ENCODE assay signal across 8 cellular contexts in genomic region chr17:35082073-35082657, GRCh38. TPM values are rescaled to one million over a fixed set of nuclear protein-coding genes. Genes with fewer than 3 reads are reported as not detected.
DNase-seq lines count a peak whose midpoint lies in the region; ATAC-seq, FAIRE-seq and TF ChIP-seq lines count a peak whose summit lies in the region.

No MANE protein-coding gene starts in this region.

- POLR2A ChIA-PET in PC-3 (lab: Charles Lee; ENCODE audit: unreplicated experiment), result no interaction called here
- POLR2A ChIA-PET in H1 (lab: Charles Lee; ENCODE audit: partially characterized antibody), result interaction anchor here (1.0 to 1.8 kb wide), 4 partner anchors 14 to 71 kb away, joined by 3 to 9 read pairs (median 5); partner anchors contain the start of gene RAD51D

- no peak overlapping the region for H2BK15ac ChIP-seq in H1 (ENCODE audit: low read length)

- no peaks in the 10 kb centered on the region for H3K23me2 ChIP-seq in H1 (ENCODE audit: low read depth, low read length)

- H4K20me1 ChIP-seq in PC-3 (ENCODE audit: low read length), result no peaks in the 10 kb centered on the region
- no peaks in the 10 kb centered on the region for H4K20me1 ChIP-seq in H1 (replicated peaks in 1 of 2; ENCODE audit: control insufficient read depth in 1 of 2, insufficient read depth in 2 of 2, low read length in 2 of 2)

- H3K27me3 ChIP-seq in PC-3 (ENCODE audit: low read length) (no peaks in the 10 kb centered on the region), H1 (replicated peaks in 1 of 4; ENCODE audit: control insufficient read depth in 3 of 4, extremely low read depth in 1 of 4, insufficient read depth in 3 of 4, low read length in 3 of 4) (no peaks in the 10 kb centered on the region), transverse colon (no peaks in the 10 kb centered on the region), left ventricle myocardium inferior (ENCODE audit: low read depth) (no peaks in the 10 kb centered on the region)

- H3K79me2 ChIP-seq in PC-3 (ENCODE audit: low read length) (peaks cover 85% of the 10 kb centered on the region), H1 (ENCODE audit: control insufficient read depth in 1 of 2, insufficient read depth in 2 of 2, low read length in 2 of 2) (peaks cover 0 to 8% of the 10 kb centered on the region in 2 experiments; a peak in 2 of 4 replicates)

- no peak overlapping the region for H2BK12ac ChIP-seq in H1 (ENCODE audit: low read depth, low read length)

- in situ Hi-C loops in transverse colon (cut with MboI; ENCODE audit: low pct_ligation_motif_present in 1 of 4, low pct_unique_long_range_greater_than_20kb in 1 of 4, low sequenced_read_pairs in 3 of 4), result loop anchor here in 1 of 4 donors (25.0 kb wide), 1 partner anchor 95 kb away; the partner anchor contains the start of gene LIG3

- peaks cover 21% of the 10 kb centered on the region for H3F3A ChIP-seq in PC-3 (ENCODE audit: low read length, unreplicated experiment)

- H3K9me3 ChIP-seq in PC-3 (ENCODE audit: low read length) (no peaks in the 10 kb centered on the region), H1 (ENCODE audit: insufficient read depth in 2 of 2, low read depth in 1 of 2, low read length in 1 of 2) (no peaks in the 10 kb centered on the region), transverse colon (no peaks in the 10 kb centered on the region), left ventricle myocardium inferior (replicated peaks) (no peaks in the 10 kb centered on the region)

- TF ChIP-seq EP300 in H1 (IDR thresholded peaks at IDR 0.05; ENCODE audit: borderline replicate concordance in 1 of 2, low read depth in 2 of 2, low read length in 2 of 2) (no peak), transverse colon (IDR thresholded peaks at IDR 0.05; ENCODE audit: low read depth) (no peak)

- no peak overlapping the region for H3K18ac ChIP-seq in H1 (ENCODE audit: extremely low read depth, low read length)

- peak overlapping the region; percentile 88 for H3K9ac ChIP-seq in PC-3 (ENCODE audit: low read length)
- no peak overlapping the region for H3K9ac ChIP-seq in H1 (replicated peaks in 1 of 4; ENCODE audit: extremely low read depth in 1 of 4, low read depth in 3 of 4, low read length in 3 of 4)

- no peak for FAIRE-seq in H1 (lab: Jason Lieb, UNC)

- H3K4me1 ChIP-seq in PC-3 (ENCODE audit: insufficient read depth, low read length) (peaks cover 89% of the 10 kb centered on the region), H1 (replicated peaks in 1 of 4; ENCODE audit: control insufficient read depth in 3 of 4, insufficient read depth in 4 of 4, low read length in 3 of 4) (peaks cover 3 to 14% (median 8%) of the 10 kb centered on the region in 4 experiments; a peak in 6 of 7 replicates), transverse colon (peaks cover 21 to 91% (median 59%) of the 10 kb centered on the region in 4 donors), left ventricle myocardium inferior (peaks cover 12% of the 10 kb centered on the region)

- H3K4ac ChIP-seq in H1 (replicated peaks; ENCODE audit: insufficient read length, low read depth, low read length), result no peak overlapping the region

- no peak for TF ChIP-seq RAD21 in H1 (IDR thresholded peaks at IDR 0.05 in 1 of 2, conservative IDR thresholded peaks at IDR 0.05 in 1 of 2; ENCODE audit: low read depth in 2 of 2, low read length in 2 of 2)

- peak; percentile 17 for TF ChIP-seq POLR2A in GM19099 (IDR thresholded peaks at IDR 0.05; ENCODE audit: extremely low read depth, insufficient read length, low read depth)
- no peak for TF ChIP-seq POLR2A in H1 (IDR thresholded peaks at IDR 0.05; ENCODE audit: control extremely low read depth in 1 of 2, low read depth in 2 of 2, low read length in 2 of 2)
- no peak for TF ChIP-seq POLR2A in transverse colon (IDR thresholded peaks at IDR 0.05)

- peak overlapping the region; percentile 25; the same call in 1 of the 2 replicates for H2AK5ac ChIP-seq in H1 (ENCODE audit: low read depth, low read length)

- CTCF ChIA-PET in PC-3 (lab: Charles Lee), result interaction anchor here (1.0 to 1.4 kb wide), 2 partner anchors 19 to 79 kb away, joined by 3 to 4 read pairs; partner anchors contain the start of gene RFFL
- CTCF ChIA-PET in H1 (lab: Charles Lee; ENCODE audit: partially characterized antibody), result interaction anchor here (0.7 kb wide), 1 partner anchor 287 kb away, joined by 3 read pairs; no protein-coding TSS in a partner anchor

- ATAC-seq in PC-3 (peak; percentile 19), GM18498 (IDR thresholded peaks at IDR 0.05; ENCODE audit: unreplicated experiment) (no peak), HG02970 (IDR thresholded peaks at IDR 0.05; ENCODE audit: low FRiP score, unreplicated experiment) (no peak)

- H2AFZ ChIP-seq in PC-3 (ENCODE audit: low read length) (no peak overlapping the region), H1 (ENCODE audit: low read length) (no peak overlapping the region)

- H3K4me2 ChIP-seq in PC-3 (ENCODE audit: low read length), result peak overlapping the region; percentile 83
- H3K4me2 ChIP-seq in H1 (ENCODE audit: insufficient read depth in 1 of 2, low read depth in 2 of 2, low read length in 2 of 2), result 0 out of 4 replicates have a peak overlapping the region, but pooled peaks of 1 of the 2 experiments have one; percentile 6

- no peak overlapping the region for H3K14ac ChIP-seq in H1 (ENCODE audit: insufficient read length)

- no peak overlapping the region for H3K23ac ChIP-seq in H1 (ENCODE audit: insufficient read length)

- no peaks in the 10 kb centered on the region for H3K9me2 ChIP-seq in PC-3 (replicated peaks; ENCODE audit: low read length)

- TF ChIP-seq CTCF in PC-3 (conservative IDR thresholded peaks at IDR 0.05; ENCODE audit: low read depth, low read length) (no peak), H1 (IDR thresholded peaks at IDR 0.05; ENCODE audit: control extremely low read depth in 1 of 3, insufficient read depth in 1 of 3, low read depth in 1 of 3, low read length in 3 of 3) (no peak), transverse colon (IDR thresholded peaks at IDR 0.05) (no peak), left ventricle myocardium inferior (IDR thresholded peaks at IDR 0.05; ENCODE audit: borderline replicate concordance) (no peak)

- H3K4me3 ChIP-seq in PC-3 (ENCODE audit: low read length) (peak overlapping the region; percentile 51), H1 (ENCODE audit: extremely low read depth in 1 of 4, insufficient read depth in 2 of 4, low read depth in 3 of 4, low read length in 4 of 4) (no peak overlapping the region), transverse colon (no peak overlapping the region), left ventricle myocardium inferior (no peak overlapping the region)

- H3K79me1 ChIP-seq in H1 (ENCODE audit: low read depth, low read length), result no peaks in the 10 kb centered on the region; the same call in 1 of the 2 replicates

- H3K27ac ChIP-seq in PC-3 (ENCODE audit: low read length), result peak overlapping the region; percentile 99
- H3K27ac ChIP-seq in H1 (ENCODE audit: low read depth, low read length), result no peak overlapping the region
- peak overlapping the region in 3 of 4 donors; percentile 2 to 16 (median 11) for H3K27ac ChIP-seq in transverse colon
- H3K27ac ChIP-seq in left ventricle myocardium inferior (replicated peaks), result no peak overlapping the region

- peak; percentile 93 for DNase-seq in A172 (ENCODE audit: low spot score)
- DNase-seq in PC-3, result peak; percentile 89
- no peak for DNase-seq in H1 (ENCODE audit: low read depth in 1 of 2, low spot score in 2 of 2)
- no peak for DNase-seq in transverse colon
- DNase-seq in left ventricle myocardium inferior, result no peak

- no TSS peak for BruUV-seq in PC-3 (replicated peaks; lab: Mats Ljungman, UMichigan)

- H2BK5ac ChIP-seq in H1 (ENCODE audit: low read depth, low read length), result no peak overlapping the region

- no peak overlapping the region for H3K56ac ChIP-seq in H1 (replicated peaks; ENCODE audit: insufficient read length, low read depth, low read length)

- H4K91ac ChIP-seq in H1 (replicated peaks; ENCODE audit: insufficient read length, low read length), result no peak overlapping the region

- H4K8ac ChIP-seq in H1 (ENCODE audit: extremely low read depth, insufficient read depth, low read length), result no peak overlapping the region

- H4K5ac ChIP-seq in H1 (ENCODE audit: insufficient read length, low read depth, low read length), result no peak overlapping the region

- H3K36me3 ChIP-seq in PC-3 (ENCODE audit: low read depth, low read length) (peaks cover 5% of the 10 kb centered on the region; the same call in 1 of the 2 replicates), H1 (ENCODE audit: control insufficient read depth in 2 of 4, insufficient read depth in 4 of 4, low read length in 3 of 4) (no peaks in the 10 kb centered on the region), transverse colon (no peaks in the 10 kb centered on the region), left ventricle myocardium inferior (no peaks in the 10 kb centered on the region)

- WGBS in H1 (ENCODE audit: extremely low coverage in 1 of 2, insufficient coverage in 1 of 2, insufficient read length in 1 of 2, insufficient replicate concordance in 2 of 2, low coverage in 1 of 2, low lambda C conversion rate in 2 of 2, missing lambda C conversion rate in 1 of 2), 2 experiments, result 71% methylated on average over 3 of the region's 3 CpGs; no CpG with 5 or more reads in 1 of the 2 experiments
- WGBS in transverse colon (ENCODE audit: low coverage in 1 of 2), 2 donors, result 21 to 43% methylated on average over 3 of the region's 3 CpGs

- intact Hi-C loops in PC-3 (cut with micrococcal nuclease) (no loop called here), transverse colon (cut with DNase I; ENCODE audit: low total_unique reads) (no loop called here), left ventricle myocardium inferior (cut with micrococcal nuclease) (no loop called here)

- H2BK120ac ChIP-seq in H1 (replicated peaks; ENCODE audit: low read depth, low read length), result no peak overlapping the region

- no peak overlapping the region for H2BK20ac ChIP-seq in H1 (ENCODE audit: low read length)

RNA-seq across cellular contexts. Expression of gene RFFL, which starts 18.7 kb away (rescaled TPM):
- 12.5 and 12.8 TPM in 2 replicates for total RNA-seq in A172 (2014; rRNA removed; shearing (Covaris generic))
- 37.7 and 46.4 TPM in 2 replicates for total RNA-seq in PC-3 (2014; rRNA removed)
- 20.0 and 24.5 TPM in 2 replicates for total RNA-seq in H1 (2021; fragmentation: NEBNext Ultra II Directional; extraction: Animal tissue kit (Norgen Biotek cat#: 25700))
- polyA plus RNA-seq in H1 (2011; rRNA removed), result 14.0 and 14.2 TPM in 2 replicates
- 15.8 TPM for polyA plus RNA-seq in H1 (2011; cell fraction: cytosol; rRNA removed)
- 12.2 TPM for polyA plus RNA-seq in H1 (2011; cell fraction: nucleus; rRNA removed)
- polyA plus RNA-seq in H1 (2012, experiment 1 of 2), result 11.0 to 22.6 TPM (median 16.2 TPM) in 4 replicates
- 5.9 TPM for polyA plus RNA-seq in H1 (2012, experiment 2 of 2)
- 9.1 TPM for polyA plus RNA-seq in H1 (2013, experiment 1 of 2)
- 10.2 TPM for polyA plus RNA-seq in H1 (2013, experiment 2 of 2)
- polyA minus RNA-seq in H1 (2011; rRNA and poly(A)+ RNA removed), result 55.6 and 57.5 TPM in 2 replicates
- 25.6 TPM for polyA minus RNA-seq in H1 (2011; cell fraction: cytosol; rRNA and poly(A)+ RNA removed)
- polyA minus RNA-seq in H1 (2011; cell fraction: nucleus; rRNA and poly(A)+ RNA removed), result 11.8 TPM
- 10 to 100 TPM; 40.6 to 75.8 (median 50.7) TPM for total RNA-seq in transverse colon
- total RNA-seq in left ventricle myocardium inferior, result 10.1 TPM

RNA-seq across cellular contexts. Expression of gene RAD51D, which starts 37.5 kb away (rescaled TPM):
- total RNA-seq in A172 (2014; rRNA removed; shearing (Covaris generic)), result 11.0 and 11.3 TPM in 2 replicates
- 10.7 and 16.5 TPM in 2 replicates for total RNA-seq in PC-3 (2014; rRNA removed)
- total RNA-seq in H1 (2021; fragmentation: NEBNext Ultra II Directional; extraction: Animal tissue kit (Norgen Biotek cat#: 25700)), result 12.9 and 13.7 TPM in 2 replicates
- 9.2 and 10.2 TPM in 2 replicates for polyA plus RNA-seq in H1 (2011; rRNA removed)
- polyA plus RNA-seq in H1 (2011; cell fraction: cytosol; rRNA removed), result 10.3 TPM
- 15.0 TPM for polyA plus RNA-seq in H1 (2011; cell fraction: nucleus; rRNA removed)
- polyA plus RNA-seq in H1 (2012, experiment 1 of 2), result 9.7 to 13.1 TPM (median 11.8 TPM) in 4 replicates
- 8.7 TPM for polyA plus RNA-seq in H1 (2012, experiment 2 of 2)
- polyA plus RNA-seq in H1 (2013, experiment 1 of 2), result 6.7 TPM
- polyA plus RNA-seq in H1 (2013, experiment 2 of 2), result 6.4 TPM
- 15.8 and 17.3 TPM in 2 replicates for polyA minus RNA-seq in H1 (2011; rRNA and poly(A)+ RNA removed)
- polyA minus RNA-seq in H1 (2011; cell fraction: cytosol; rRNA and poly(A)+ RNA removed), result 6.9 TPM
- 18.8 TPM for polyA minus RNA-seq in H1 (2011; cell fraction: nucleus; rRNA and poly(A)+ RNA removed)
- 10 to 100 TPM in 1 of 4 donors, 1 to 10 TPM in 3; 5.6 to 60.3 (median 7.8) TPM for total RNA-seq in transverse colon
- total RNA-seq in left ventricle myocardium inferior, result 4.6 TPM

RNA-seq across cellular contexts. Expression of gene FNDC8, which starts 39.2 kb away (rescaled TPM):
- total RNA-seq in A172 (2014; rRNA removed; shearing (Covaris generic)), result not detected in 2 replicates
- total RNA-seq in PC-3 (2014; rRNA removed) (not detected in 2 replicates), transverse colon (not detected), left ventricle myocardium inferior (not detected)
- total RNA-seq in H1 (2021; fragmentation: NEBNext Ultra II Directional; extraction: Animal tissue kit (Norgen Biotek cat#: 25700)), result not detected in 2 replicates
- polyA plus RNA-seq in H1 (2011; rRNA removed), result not detected in 2 replicates
- polyA plus RNA-seq in H1 (2011; cell fraction: cytosol; rRNA removed), result not detected
- polyA plus RNA-seq in H1 (2011; cell fraction: nucleus; rRNA removed), result not detected
- polyA plus RNA-seq in H1 (2012, experiment 1 of 2), result 0.29 TPM in 1 of 4 replicates, not detected in the others
- polyA plus RNA-seq in H1 (2012, experiment 2 of 2), result not detected
- not detected for polyA plus RNA-seq in H1 (2013, experiment 1 of 2)
- not detected for polyA plus RNA-seq in H1 (2013, experiment 2 of 2)
- polyA minus RNA-seq in H1 (2011; rRNA and poly(A)+ RNA removed), result not detected in 2 replicates
- polyA minus RNA-seq in H1 (2011; cell fraction: cytosol; rRNA and poly(A)+ RNA removed), result not detected
- not detected for polyA minus RNA-seq in H1 (2011; cell fraction: nucleus; rRNA and poly(A)+ RNA removed)

RNA-seq across cellular contexts. Expression of gene NLE1, which starts 59.9 kb away (rescaled TPM):
- 16.8 and 20.3 TPM in 2 replicates for total RNA-seq in A172 (2014; rRNA removed; shearing (Covaris generic))
- total RNA-seq in PC-3 (2014; rRNA removed) (18.6 and 33.5 TPM in 2 replicates), transverse colon (10 to 100 TPM in 1 of 4 donors, 1 to 10 TPM in 3; 4.0 to 13.2 (median 6.9) TPM), left ventricle myocardium inferior (4.2 TPM)
- total RNA-seq in H1 (2021; fragmentation: NEBNext Ultra II Directional; extraction: Animal tissue kit (Norgen Biotek cat#: 25700)), result 50.1 and 51.5 TPM in 2 replicates
- 50.4 and 67.7 TPM in 2 replicates for polyA plus RNA-seq in H1 (2011; rRNA removed)
- 62.4 TPM for polyA plus RNA-seq in H1 (2011; cell fraction: cytosol; rRNA removed)
- polyA plus RNA-seq in H1 (2011; cell fraction: nucleus; rRNA removed), result 85.8 TPM
- polyA plus RNA-seq in H1 (2012, experiment 1 of 2), result 33.3 to 45.0 TPM (median 40.7 TPM) in 4 replicates
- polyA plus RNA-seq in H1 (2012, experiment 2 of 2), result 46.0 TPM
- polyA plus RNA-seq in H1 (2013, experiment 1 of 2), result 28.5 TPM
- 25.9 TPM for polyA plus RNA-seq in H1 (2013, experiment 2 of 2)
- polyA minus RNA-seq in H1 (2011; rRNA and poly(A)+ RNA removed), result 58.1 and 72.0 TPM in 2 replicates
- 38.5 TPM for polyA minus RNA-seq in H1 (2011; cell fraction: cytosol; rRNA and poly(A)+ RNA removed)
- 61.1 TPM for polyA minus RNA-seq in H1 (2011; cell fraction: nucleus; rRNA and poly(A)+ RNA removed)

Comparison
In these comparisons a context has a peak if more than half of its experiments do, and no peak if none do; other contexts are left out.
1. DNase-seq: peak in A172 (single experiment) and PC-3 (single experiment); none in H1 (0 of 2), transverse colon (single experiment) and left ventricle myocardium inferior (single experiment).
2. H3K27ac ChIP-seq: peak in PC-3 (single experiment) and transverse colon (3 of 4); none in H1 (single experiment) and left ventricle myocardium inferior (single experiment).